Comparison of ENCODE assay signal across 1 cellular context in genomic region chr6:170289108-170289931, GRCh38.
A peak's percentile ranks its signal among the peaks of the same experiment; 100 is the strongest.
TF ChIP-seq lines count a peak whose summit lies in the region.

No MANE protein-coding gene starts in this region.

TF ChIP-seq in WTC11, 78 proteins besides CTCF, POLR2A, EP300 and RAD21 (continued from another document):
- peak; percentile 82; the same call in 1 of the 2 replicates for TF ChIP-seq E2F1 (CRISPR knock-in tag; IDR thresholded peaks at IDR 0.05)
- TF ChIP-seq JAZF1 (CRISPR knock-in tag; IDR thresholded peaks at IDR 0.05), result no peak
- no peak for TF ChIP-seq ATF1 (CRISPR knock-in tag; IDR thresholded peaks at IDR 0.05)
- TF ChIP-seq HMGXB4 (CRISPR knock-in tag; IDR thresholded peaks at IDR 0.05), result peak; percentile 65
- TF ChIP-seq STAT6 (CRISPR knock-in tag; conservative IDR thresholded peaks at IDR 0.05; ENCODE audit: low read depth), result no peak; the same call in 1 of the 2 replicates
- TF ChIP-seq ZNF138 (CRISPR knock-in tag; conservative IDR thresholded peaks at IDR 0.05), result no peak
- TF ChIP-seq ZNF281 (CRISPR knock-in tag; IDR thresholded peaks at IDR 0.05), result 0 out of 2 replicates have a peak, but pooled peaks have one; percentile 13
